Comparison of ENCODE assay signal across 1 cellular context in the genomic region with DNA sequence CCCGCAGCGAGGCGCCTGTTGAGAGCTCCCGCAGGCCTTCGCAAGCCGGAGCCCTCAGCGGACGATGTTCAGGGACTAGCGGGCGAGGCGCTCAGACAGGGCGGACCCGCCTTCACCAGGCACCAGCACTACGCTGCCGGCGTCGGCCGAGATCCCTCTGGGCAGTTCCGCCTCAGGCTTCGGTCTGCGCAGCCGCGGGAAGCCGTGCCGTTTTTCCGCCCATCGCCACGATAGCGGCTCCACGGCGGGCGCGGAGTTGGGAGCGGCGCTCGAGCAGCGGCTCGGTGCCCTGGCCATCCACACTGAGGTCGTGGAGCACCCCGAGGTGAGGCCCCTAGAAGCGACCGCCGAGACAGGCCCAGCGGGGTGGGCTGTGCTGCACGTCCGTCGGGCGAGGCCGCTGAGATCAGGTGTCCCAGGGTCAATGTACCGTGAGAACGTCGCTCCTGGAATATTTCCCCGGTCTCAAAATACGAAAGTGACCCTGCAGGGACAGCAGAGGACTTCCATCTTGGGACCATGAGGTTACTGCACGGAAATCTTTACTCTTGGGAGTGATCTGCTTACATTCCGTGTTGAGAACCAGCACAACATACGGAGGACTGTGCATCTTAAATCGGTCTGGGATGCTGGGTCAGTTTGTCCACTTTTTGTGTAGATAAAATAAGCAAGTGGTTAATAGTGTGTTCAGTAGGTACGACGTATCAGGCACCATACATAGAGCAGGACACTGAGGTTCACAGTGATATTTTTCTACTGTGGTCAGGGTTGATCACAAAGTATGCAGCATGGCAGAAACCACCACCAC.
TF ChIP-seq lines count a peak whose summit lies in the region.

No MANE protein-coding gene starts in this region.

TF ChIP-seq in HepG2, 621 proteins besides CTCF, POLR2A, EP300 and RAD21 (continued from another document and continues in another):
- TF ChIP-seq, protein P1, sequence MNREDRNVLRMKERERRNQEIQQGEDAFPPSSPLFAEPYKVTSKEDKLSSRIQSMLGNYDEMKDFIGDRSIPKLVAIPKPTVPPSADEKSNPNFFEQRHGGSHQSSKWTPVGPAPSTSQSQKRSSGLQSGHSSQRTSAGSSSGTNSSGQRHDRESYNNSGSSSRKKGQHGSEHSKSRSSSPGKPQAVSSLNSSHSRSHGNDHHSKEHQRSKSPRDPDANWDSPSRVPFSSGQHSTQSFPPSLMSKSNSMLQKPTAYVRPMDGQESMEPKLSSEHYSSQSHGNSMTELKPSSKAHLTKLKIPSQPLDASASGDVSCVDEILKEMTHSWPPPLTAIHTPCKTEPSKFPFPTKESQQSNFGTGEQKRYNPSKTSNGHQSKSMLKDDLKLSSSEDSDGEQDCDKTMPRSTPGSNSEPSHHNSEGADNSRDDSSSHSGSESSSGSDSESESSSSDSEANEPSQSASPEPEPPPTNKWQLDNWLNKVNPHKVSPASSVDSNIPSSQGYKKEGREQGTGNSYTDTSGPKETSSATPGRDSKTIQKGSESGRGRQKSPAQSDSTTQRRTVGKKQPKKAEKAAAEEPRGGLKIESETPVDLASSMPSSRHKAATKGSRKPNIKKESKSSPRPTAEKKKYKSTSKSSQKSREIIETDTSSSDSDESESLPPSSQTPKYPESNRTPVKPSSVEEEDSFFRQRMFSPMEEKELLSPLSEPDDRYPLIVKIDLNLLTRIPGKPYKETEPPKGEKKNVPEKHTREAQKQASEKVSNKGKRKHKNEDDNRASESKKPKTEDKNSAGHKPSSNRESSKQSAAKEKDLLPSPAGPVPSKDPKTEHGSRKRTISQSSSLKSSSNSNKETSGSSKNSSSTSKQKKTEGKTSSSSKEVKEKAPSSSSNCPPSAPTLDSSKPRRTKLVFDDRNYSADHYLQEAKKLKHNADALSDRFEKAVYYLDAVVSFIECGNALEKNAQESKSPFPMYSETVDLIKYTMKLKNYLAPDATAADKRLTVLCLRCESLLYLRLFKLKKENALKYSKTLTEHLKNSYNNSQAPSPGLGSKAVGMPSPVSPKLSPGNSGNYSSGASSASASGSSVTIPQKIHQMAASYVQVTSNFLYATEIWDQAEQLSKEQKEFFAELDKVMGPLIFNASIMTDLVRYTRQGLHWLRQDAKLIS (CRISPR knock-in tag; IDR thresholded peaks at IDR 0.05): peak; percentile 91; the same call in 1 of the 2 replicates
- peak; percentile 90; the same call in 1 of the 2 replicates for TF ChIP-seq ZBTB20 (CRISPR knock-in tag; IDR thresholded peaks at IDR 0.05; ENCODE audit: borderline replicate concordance, low read depth)
- TF ChIP-seq HNF4G (IDR thresholded peaks at IDR 0.05; ENCODE audit: borderline replicate concordance, low read depth, low read length): peak; percentile 13; the same call in 1 of the 2 replicates
- 0 out of 2 replicates have a peak, but pooled peaks have one; percentile 57 for TF ChIP-seq HNF4G (CRISPR knock-in tag; IDR thresholded peaks at IDR 0.05; ENCODE audit: borderline replicate concordance, low read depth)
- TF ChIP-seq, protein P2, sequence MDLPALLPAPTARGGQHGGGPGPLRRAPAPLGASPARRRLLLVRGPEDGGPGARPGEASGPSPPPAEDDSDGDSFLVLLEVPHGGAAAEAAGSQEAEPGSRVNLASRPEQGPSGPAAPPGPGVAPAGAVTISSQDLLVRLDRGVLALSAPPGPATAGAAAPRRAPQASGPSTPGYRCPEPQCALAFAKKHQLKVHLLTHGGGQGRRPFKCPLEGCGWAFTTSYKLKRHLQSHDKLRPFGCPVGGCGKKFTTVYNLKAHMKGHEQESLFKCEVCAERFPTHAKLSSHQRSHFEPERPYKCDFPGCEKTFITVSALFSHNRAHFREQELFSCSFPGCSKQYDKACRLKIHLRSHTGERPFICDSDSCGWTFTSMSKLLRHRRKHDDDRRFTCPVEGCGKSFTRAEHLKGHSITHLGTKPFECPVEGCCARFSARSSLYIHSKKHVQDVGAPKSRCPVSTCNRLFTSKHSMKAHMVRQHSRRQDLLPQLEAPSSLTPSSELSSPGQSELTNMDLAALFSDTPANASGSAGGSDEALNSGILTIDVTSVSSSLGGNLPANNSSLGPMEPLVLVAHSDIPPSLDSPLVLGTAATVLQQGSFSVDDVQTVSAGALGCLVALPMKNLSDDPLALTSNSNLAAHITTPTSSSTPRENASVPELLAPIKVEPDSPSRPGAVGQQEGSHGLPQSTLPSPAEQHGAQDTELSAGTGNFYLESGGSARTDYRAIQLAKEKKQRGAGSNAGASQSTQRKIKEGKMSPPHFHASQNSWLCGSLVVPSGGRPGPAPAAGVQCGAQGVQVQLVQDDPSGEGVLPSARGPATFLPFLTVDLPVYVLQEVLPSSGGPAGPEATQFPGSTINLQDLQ (CRISPR knock-in tag; IDR thresholded peaks at IDR 0.05): peak; percentile 73
- TF ChIP-seq FOSL2 (CRISPR knock-in tag; IDR thresholded peaks at IDR 0.05): peak; percentile 62
- TF ChIP-seq NCOA5 (CRISPR knock-in tag; IDR thresholded peaks at IDR 0.05): no peak
- TF ChIP-seq HNRNPH1 (optimal IDR thresholded peaks at IDR 0.05; ENCODE audit: low read depth, low read length): no peak
- TF ChIP-seq RARG (CRISPR knock-in tag; IDR thresholded peaks at IDR 0.05; ENCODE audit: low read depth): 0 out of 2 replicates have a peak, but pooled peaks have one; percentile 12
- TF ChIP-seq MLLT10 (CRISPR knock-in tag; IDR thresholded peaks at IDR 0.05): no peak
- TF ChIP-seq SIX4 (CRISPR knock-in tag; IDR thresholded peaks at IDR 0.05): peak; percentile 58; the same call in 1 of the 2 replicates
- TF ChIP-seq TSC22D2 (CRISPR knock-in tag; IDR thresholded peaks at IDR 0.05; ENCODE audit: borderline replicate concordance): peak; percentile 97; the same call in 1 of the 2 replicates
- TF ChIP-seq, protein P3, sequence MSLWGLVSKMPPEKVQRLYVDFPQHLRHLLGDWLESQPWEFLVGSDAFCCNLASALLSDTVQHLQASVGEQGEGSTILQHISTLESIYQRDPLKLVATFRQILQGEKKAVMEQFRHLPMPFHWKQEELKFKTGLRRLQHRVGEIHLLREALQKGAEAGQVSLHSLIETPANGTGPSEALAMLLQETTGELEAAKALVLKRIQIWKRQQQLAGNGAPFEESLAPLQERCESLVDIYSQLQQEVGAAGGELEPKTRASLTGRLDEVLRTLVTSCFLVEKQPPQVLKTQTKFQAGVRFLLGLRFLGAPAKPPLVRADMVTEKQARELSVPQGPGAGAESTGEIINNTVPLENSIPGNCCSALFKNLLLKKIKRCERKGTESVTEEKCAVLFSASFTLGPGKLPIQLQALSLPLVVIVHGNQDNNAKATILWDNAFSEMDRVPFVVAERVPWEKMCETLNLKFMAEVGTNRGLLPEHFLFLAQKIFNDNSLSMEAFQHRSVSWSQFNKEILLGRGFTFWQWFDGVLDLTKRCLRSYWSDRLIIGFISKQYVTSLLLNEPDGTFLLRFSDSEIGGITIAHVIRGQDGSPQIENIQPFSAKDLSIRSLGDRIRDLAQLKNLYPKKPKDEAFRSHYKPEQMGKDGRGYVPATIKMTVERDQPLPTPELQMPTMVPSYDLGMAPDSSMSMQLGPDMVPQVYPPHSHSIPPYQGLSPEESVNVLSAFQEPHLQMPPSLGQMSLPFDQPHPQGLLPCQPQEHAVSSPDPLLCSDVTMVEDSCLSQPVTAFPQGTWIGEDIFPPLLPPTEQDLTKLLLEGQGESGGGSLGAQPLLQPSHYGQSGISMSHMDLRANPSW (CRISPR knock-in tag; IDR thresholded peaks at IDR 0.05; ENCODE audit: borderline replicate concordance): peak; percentile 27; the same call in 1 of the 2 replicates
- TF ChIP-seq RARA (CRISPR knock-in tag; IDR thresholded peaks at IDR 0.05): peak; percentile 53
- TF ChIP-seq ZNF12 (CRISPR knock-in tag; IDR thresholded peaks at IDR 0.05): peak; percentile 80; the same call in 1 of the 2 replicates
- TF ChIP-seq ZNF816 (CRISPR knock-in tag; IDR thresholded peaks at IDR 0.05; ENCODE audit: borderline replicate concordance): no peak; the same call in none of the 2 replicates
- peak; percentile 84 for TF ChIP-seq ZNF20 (CRISPR knock-in tag; IDR thresholded peaks at IDR 0.05)
- TF ChIP-seq, protein P4, sequence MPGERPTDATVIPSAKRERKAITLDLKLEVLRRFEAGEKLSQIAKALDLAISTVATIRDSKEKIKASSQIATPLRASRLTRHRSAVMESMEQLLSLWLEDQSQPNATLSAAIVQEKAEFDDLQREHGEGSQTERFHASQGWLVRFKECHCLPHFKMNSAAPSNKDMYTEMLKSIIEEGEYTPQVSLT (CRISPR knock-in tag; IDR thresholded peaks at IDR 0.05; ENCODE audit: borderline replicate concordance, low read depth): peak; percentile 35; the same call in 1 of the 2 replicates
- TF ChIP-seq GTF3A (CRISPR knock-in tag; conservative IDR thresholded peaks at IDR 0.05): peak; percentile 97
- TF ChIP-seq, protein P5, sequence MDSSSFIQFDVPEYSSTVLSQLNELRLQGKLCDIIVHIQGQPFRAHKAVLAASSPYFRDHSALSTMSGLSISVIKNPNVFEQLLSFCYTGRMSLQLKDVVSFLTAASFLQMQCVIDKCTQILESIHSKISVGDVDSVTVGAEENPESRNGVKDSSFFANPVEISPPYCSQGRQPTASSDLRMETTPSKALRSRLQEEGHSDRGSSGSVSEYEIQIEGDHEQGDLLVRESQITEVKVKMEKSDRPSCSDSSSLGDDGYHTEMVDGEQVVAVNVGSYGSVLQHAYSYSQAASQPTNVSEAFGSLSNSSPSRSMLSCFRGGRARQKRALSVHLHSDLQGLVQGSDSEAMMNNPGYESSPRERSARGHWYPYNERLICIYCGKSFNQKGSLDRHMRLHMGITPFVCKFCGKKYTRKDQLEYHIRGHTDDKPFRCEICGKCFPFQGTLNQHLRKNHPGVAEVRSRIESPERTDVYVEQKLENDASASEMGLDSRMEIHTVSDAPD (CRISPR knock-in tag; IDR thresholded peaks at IDR 0.05): no peak
- TF ChIP-seq NCOA2 (CRISPR knock-in tag; IDR thresholded peaks at IDR 0.05): peak; percentile 74
- TF ChIP-seq ZBTB42 (CRISPR knock-in tag; IDR thresholded peaks at IDR 0.05): peak; percentile 85; the same call in 1 of the 2 replicates
- no peak for TF ChIP-seq FOXK1 (CRISPR knock-in tag; IDR thresholded peaks at IDR 0.05; ENCODE audit: borderline replicate concordance, low read depth)
- no peak; the same call in 1 of the 2 replicates for TF ChIP-seq NFE2 (CRISPR knock-in tag; IDR thresholded peaks at IDR 0.05)
- TF ChIP-seq ZNF468 (CRISPR knock-in tag; IDR thresholded peaks at IDR 0.05): peak; percentile 54; the same call in 1 of the 2 replicates
- TF ChIP-seq ZSCAN9 (CRISPR knock-in tag; IDR thresholded peaks at IDR 0.05; ENCODE audit: borderline replicate concordance): peak; percentile 92
- TF ChIP-seq HMG20A (CRISPR knock-in tag; IDR thresholded peaks at IDR 0.05; ENCODE audit: borderline replicate concordance): 0 out of 2 replicates have a peak, but pooled peaks have one; percentile 44
- TF ChIP-seq YEATS4 (CRISPR knock-in tag; IDR thresholded peaks at IDR 0.05; ENCODE audit: borderline replicate concordance): peak; percentile 97
- TF ChIP-seq CREM (IDR thresholded peaks at IDR 0.05): no peak
- TF ChIP-seq CREM (CRISPR knock-in tag; IDR thresholded peaks at IDR 0.05): no peak
- peak; percentile 95 for TF ChIP-seq ZNF781 (CRISPR knock-in tag; IDR thresholded peaks at IDR 0.05; ENCODE audit: borderline replicate concordance, not compliant biosample characterization)
- TF ChIP-seq, protein P6, sequence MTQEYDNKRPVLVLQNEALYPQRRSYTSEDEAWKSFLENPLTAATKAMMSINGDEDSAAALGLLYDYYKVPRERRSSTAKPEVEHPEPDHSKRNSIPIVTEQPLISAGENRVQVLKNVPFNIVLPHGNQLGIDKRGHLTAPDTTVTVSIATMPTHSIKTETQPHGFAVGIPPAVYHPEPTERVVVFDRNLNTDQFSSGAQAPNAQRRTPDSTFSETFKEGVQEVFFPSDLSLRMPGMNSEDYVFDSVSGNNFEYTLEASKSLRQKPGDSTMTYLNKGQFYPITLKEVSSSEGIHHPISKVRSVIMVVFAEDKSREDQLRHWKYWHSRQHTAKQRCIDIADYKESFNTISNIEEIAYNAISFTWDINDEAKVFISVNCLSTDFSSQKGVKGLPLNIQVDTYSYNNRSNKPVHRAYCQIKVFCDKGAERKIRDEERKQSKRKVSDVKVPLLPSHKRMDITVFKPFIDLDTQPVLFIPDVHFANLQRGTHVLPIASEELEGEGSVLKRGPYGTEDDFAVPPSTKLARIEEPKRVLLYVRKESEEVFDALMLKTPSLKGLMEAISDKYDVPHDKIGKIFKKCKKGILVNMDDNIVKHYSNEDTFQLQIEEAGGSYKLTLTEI (CRISPR knock-in tag; conservative IDR thresholded peaks at IDR 0.05): no peak
- no peak for TF ChIP-seq SYNCRIP (IDR thresholded peaks at IDR 0.05; ENCODE audit: insufficient read depth, low read depth, low read length)
- TF ChIP-seq ZNF720 (CRISPR knock-in tag; IDR thresholded peaks at IDR 0.05): no peak
- TF ChIP-seq CHD4 (IDR thresholded peaks at IDR 0.05; ENCODE audit: borderline replicate concordance, low read length): no peak; the same call in 1 of the 2 replicates
- TF ChIP-seq, protein P7, sequence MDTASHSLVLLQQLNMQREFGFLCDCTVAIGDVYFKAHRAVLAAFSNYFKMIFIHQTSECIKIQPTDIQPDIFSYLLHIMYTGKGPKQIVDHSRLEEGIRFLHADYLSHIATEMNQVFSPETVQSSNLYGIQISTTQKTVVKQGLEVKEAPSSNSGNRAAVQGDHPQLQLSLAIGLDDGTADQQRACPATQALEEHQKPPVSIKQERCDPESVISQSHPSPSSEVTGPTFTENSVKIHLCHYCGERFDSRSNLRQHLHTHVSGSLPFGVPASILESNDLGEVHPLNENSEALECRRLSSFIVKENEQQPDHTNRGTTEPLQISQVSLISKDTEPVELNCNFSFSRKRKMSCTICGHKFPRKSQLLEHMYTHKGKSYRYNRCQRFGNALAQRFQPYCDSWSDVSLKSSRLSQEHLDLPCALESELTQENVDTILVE (CRISPR knock-in tag; IDR thresholded peaks at IDR 0.05): peak; percentile 94
- TF ChIP-seq ZNF335 (CRISPR knock-in tag; IDR thresholded peaks at IDR 0.05): peak; percentile 95
- TF ChIP-seq CENPT (CRISPR knock-in tag; IDR thresholded peaks at IDR 0.05; ENCODE audit: low read depth): peak; percentile 98
- peak; percentile 99 for TF ChIP-seq AGO2 (optimal IDR thresholded peaks at IDR 0.05; ENCODE audit: low read depth, low read length)
- TF ChIP-seq ZNF331 (CRISPR knock-in tag; IDR thresholded peaks at IDR 0.05): peak; percentile 95
- no peak for TF ChIP-seq ZBTB3 (CRISPR knock-in tag; IDR thresholded peaks at IDR 0.05; ENCODE audit: borderline replicate concordance, low read depth)
- peak; percentile 93; the same call in 1 of the 2 replicates for TF ChIP-seq ZNF510 (CRISPR knock-in tag; IDR thresholded peaks at IDR 0.05; ENCODE audit: low read depth)
- TF ChIP-seq HIVEP1 (CRISPR knock-in tag; IDR thresholded peaks at IDR 0.05): peak; percentile 90; the same call in 1 of the 2 replicates
- peak; percentile 55; the same call in 1 of the 2 replicates for TF ChIP-seq NKX3-1 (CRISPR knock-in tag; IDR thresholded peaks at IDR 0.05)
- TF ChIP-seq, protein P8, sequence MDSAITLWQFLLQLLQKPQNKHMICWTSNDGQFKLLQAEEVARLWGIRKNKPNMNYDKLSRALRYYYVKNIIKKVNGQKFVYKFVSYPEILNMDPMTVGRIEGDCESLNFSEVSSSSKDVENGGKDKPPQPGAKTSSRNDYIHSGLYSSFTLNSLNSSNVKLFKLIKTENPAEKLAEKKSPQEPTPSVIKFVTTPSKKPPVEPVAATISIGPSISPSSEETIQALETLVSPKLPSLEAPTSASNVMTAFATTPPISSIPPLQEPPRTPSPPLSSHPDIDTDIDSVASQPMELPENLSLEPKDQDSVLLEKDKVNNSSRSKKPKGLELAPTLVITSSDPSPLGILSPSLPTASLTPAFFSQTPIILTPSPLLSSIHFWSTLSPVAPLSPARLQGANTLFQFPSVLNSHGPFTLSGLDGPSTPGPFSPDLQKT (CRISPR knock-in tag; IDR thresholded peaks at IDR 0.05; ENCODE audit: borderline replicate concordance): no peak
- peak; percentile 76; the same call in 1 of the 2 replicates for TF ChIP-seq MAF1 (CRISPR knock-in tag; IDR thresholded peaks at IDR 0.05; ENCODE audit: borderline replicate concordance)
- TF ChIP-seq SMYD3 (CRISPR knock-in tag; IDR thresholded peaks at IDR 0.05): peak; percentile 84; the same call in 1 of the 2 replicates
- peak; percentile 95 for TF ChIP-seq SALL2 (CRISPR knock-in tag; IDR thresholded peaks at IDR 0.05)
